In genomic region chr1:247742215-247742760, GRCh38 we compare ENCODE assay signal across 12 cellular contexts. TPM values are rescaled to one million over a fixed set of nuclear protein-coding genes. Genes with fewer than 3 reads are reported as not detected.
DNase-seq lines count a peak whose midpoint lies in the region; ATAC-seq and TF ChIP-seq lines count a peak whose summit lies in the region.
"Not testable (repeated sequence)": the region's sequence is repeated elsewhere in the genome, so short reads cannot be mapped to it uniquely, and the experiment has no call there.
"Had no signal": no experiment of that assay in that cellular context is flagged by ENCODE, and none has a peak within 500 bp of the region (broad histone marks: within the 10 kb centered on the region; RNA-seq: fewer than 3 reads in every experiment).

No MANE protein-coding gene starts in this region.

- intact Hi-C loops in upper lobe of right lung (cut with DNase I): not testable (repeated sequence)

- not testable (repeated sequence) for H3K36me3 ChIP-seq in MG63, SJSA1, upper lobe of right lung

- not testable (repeated sequence) for H3K9me3 ChIP-seq in MG63, upper lobe of right lung
- 0 out of 2 replicates have a peak, but pooled peaks cover 12% of the 10 kb centered on the region for H3K9me3 ChIP-seq in SJSA1 (replicated peaks)

- ATAC-seq in upper lobe of right lung: peak; percentile 62

- H3K4me3 ChIP-seq in MG63; SJSA1; astrocyte of the spinal cord (ENCODE audit: low read depth, low read length); fibroblast of mammary gland (ENCODE audit: control insufficient read depth, low read depth, low read length); upper lobe of right lung: not testable (repeated sequence)

- peak overlapping the region; percentile 87 for H3K27ac ChIP-seq in SJSA1
- not testable (repeated sequence) for H3K27ac ChIP-seq in upper lobe of right lung

- TF ChIP-seq CTCF in astrocyte of the spinal cord (IDR thresholded peaks at IDR 0.05; ENCODE audit: low read depth, low read length); fibroblast of mammary gland (conservative IDR thresholded peaks at IDR 0.05; ENCODE audit: control insufficient read depth, insufficient read depth, low read depth, low read length); upper lobe of right lung (IDR thresholded peaks at IDR 0.05): not testable (repeated sequence)

- in situ Hi-C loops in astrocyte of the spinal cord (cut with HindIII; ENCODE audit: low sequenced_read_pairs): not testable (repeated sequence)

- H3K27me3 ChIP-seq in MG63; SJSA1 (replicated peaks); upper lobe of right lung: not testable (repeated sequence)

- H3K4me1 ChIP-seq in SJSA1 (replicated peaks): peaks cover 12% of the 10 kb centered on the region
- not testable (repeated sequence) for H3K4me1 ChIP-seq in upper lobe of right lung

- DNase-seq in A172 (ENCODE audit: low spot score): peak; percentile 4
- peak; percentile 75 for DNase-seq in H4 (ENCODE audit: low spot score)
- peak; percentile 9 for DNase-seq in MG63
- DNase-seq in SJSA1 (ENCODE audit: low read depth in 1 of 2, low spot score in 2 of 2): peak in 1 of 2 experiments; percentile 2
- DNase-seq in astrocyte of the spinal cord (ENCODE audit: low read depth, low spot score): peak; percentile 72
- peak; percentile 6 for DNase-seq in fibroblast of mammary gland (ENCODE audit: low read depth)
- peak; percentile 36 for DNase-seq in kidney tubule cell (ENCODE audit: low spot score)
- not testable (repeated sequence) for DNase-seq in upper lobe of right lung

RNA-seq across cellular contexts. Expression of gene OR14K1, which starts 3.9 kb away (rescaled TPM):
- not detected in 2 replicates for total RNA-seq in A172 (2014; rRNA removed; shearing (Covaris generic))
- not detected in 2 replicates for total RNA-seq in H4 (2014; rRNA removed; shearing (Covaris generic))
- not detected in 2 replicates for total RNA-seq in MG63 (2014; rRNA removed; shearing (Covaris generic); ENCODE audit: low replicate concordance)
- not detected in 2 replicates for total RNA-seq in SJSA1 (2014; rRNA removed; shearing (Covaris generic))
- not detected for total RNA-seq in upper lobe of right lung
- total RNA-seq: B cell, LHCN-M2, NCI-H460, Peyer's patch had no signal

RNA-seq across cellular contexts. Expression of gene OR14A2, which starts 5.7 kb away (rescaled TPM):
- total RNA-seq in A172 (2014; rRNA removed; shearing (Covaris generic)): not detected in 2 replicates
- total RNA-seq in H4 (2014; rRNA removed; shearing (Covaris generic)): not detected in 2 replicates
- not detected in 2 replicates for total RNA-seq in MG63 (2014; rRNA removed; shearing (Covaris generic); ENCODE audit: low replicate concordance)
- not detected in 2 replicates for total RNA-seq in SJSA1 (2014; rRNA removed; shearing (Covaris generic))
- total RNA-seq in upper lobe of right lung: not detected
- total RNA-seq: B cell, LHCN-M2, NCI-H460, Peyer's patch had no signal

RNA-seq across cellular contexts. Expression of gene OR1C1, which starts 18.1 kb away (rescaled TPM):
- not detected in 2 replicates for total RNA-seq in A172 (2014; rRNA removed; shearing (Covaris generic))
- total RNA-seq in H4 (2014; rRNA removed; shearing (Covaris generic)): not detected in 2 replicates
- not detected in 2 replicates for total RNA-seq in MG63 (2014; rRNA removed; shearing (Covaris generic); ENCODE audit: low replicate concordance)
- total RNA-seq in SJSA1 (2014; rRNA removed; shearing (Covaris generic)): not detected in 2 replicates
- total RNA-seq in upper lobe of right lung: not detected
- total RNA-seq: B cell, LHCN-M2, Peyer's patch had no signal

RNA-seq across cellular contexts. Expression of gene OR6F1, which starts 25.8 kb away (rescaled TPM):
- total RNA-seq in A172 (2014; rRNA removed; shearing (Covaris generic)): not detected in 2 replicates
- total RNA-seq in H4 (2014; rRNA removed; shearing (Covaris generic)): not detected in 2 replicates
- not detected in 2 replicates for total RNA-seq in MG63 (2014; rRNA removed; shearing (Covaris generic); ENCODE audit: low replicate concordance)
- not detected in 2 replicates for total RNA-seq in SJSA1 (2014; rRNA removed; shearing (Covaris generic))
- not detected for total RNA-seq in upper lobe of right lung
- total RNA-seq: B cell, LHCN-M2, NCI-H460, Peyer's patch had no signal
